3 cellular contexts compared by ENCODE assay signal in the genomic region with DNA sequence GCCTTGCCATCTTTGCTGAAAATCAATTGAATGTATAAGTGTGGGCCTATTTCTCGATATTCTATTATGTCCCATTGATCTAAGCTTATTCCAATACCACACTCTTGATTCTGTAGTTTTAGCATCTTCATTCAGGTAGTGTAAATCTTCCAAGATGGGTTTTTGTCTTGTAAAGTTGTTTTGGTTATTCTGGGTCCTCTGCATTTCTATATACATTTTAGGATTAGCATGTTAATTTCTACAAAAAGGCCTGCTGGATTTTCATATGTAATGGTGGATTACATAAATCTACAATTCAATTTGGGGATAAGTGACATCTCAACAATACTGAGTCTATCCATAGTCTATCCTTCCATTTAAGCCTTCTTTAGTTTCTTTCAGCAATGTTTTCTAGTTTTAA.
"Had no signal": no experiment of that assay in that cellular context is flagged by ENCODE, and none has a peak within 500 bp of the region (broad histone marks: within the 10 kb centered on the region; RNA-seq: fewer than 3 reads in every experiment).

No MANE protein-coding gene starts in this region.

- H3K4me3 ChIP-seq: GM12878 had no signal

- DNase-seq: GDM1, GF-D8 had no signal

- ATAC-seq: GM12878 had no signal
